In the genomic region with DNA sequence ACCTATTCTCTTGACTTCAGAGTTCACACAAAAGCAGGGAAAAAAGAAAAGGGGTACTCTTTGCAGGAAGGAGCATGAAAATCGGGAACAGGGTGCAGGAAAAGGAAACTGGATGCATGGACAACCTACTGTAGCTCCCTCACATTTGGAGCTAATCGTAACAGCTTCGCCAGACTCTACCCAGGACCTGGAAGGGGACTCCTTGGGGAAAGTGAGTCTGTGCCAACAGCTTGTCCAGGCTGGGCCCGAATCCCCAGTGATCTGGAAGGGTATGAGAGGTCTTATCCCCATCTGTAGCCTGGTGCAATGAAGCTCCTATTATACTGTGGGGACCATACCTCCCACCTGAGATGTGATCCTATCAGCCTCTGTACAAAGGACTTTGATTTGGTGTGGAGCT, we compare ENCODE assay signal across 2 cellular contexts.
TF ChIP-seq lines count a peak whose summit lies in the region.

No MANE protein-coding gene starts in this region.

TF ChIP-seq in SK-N-SH, 30 proteins besides CTCF, POLR2A, EP300 and RAD21 (continued from another document):
- TF ChIP-seq, protein P1, sequence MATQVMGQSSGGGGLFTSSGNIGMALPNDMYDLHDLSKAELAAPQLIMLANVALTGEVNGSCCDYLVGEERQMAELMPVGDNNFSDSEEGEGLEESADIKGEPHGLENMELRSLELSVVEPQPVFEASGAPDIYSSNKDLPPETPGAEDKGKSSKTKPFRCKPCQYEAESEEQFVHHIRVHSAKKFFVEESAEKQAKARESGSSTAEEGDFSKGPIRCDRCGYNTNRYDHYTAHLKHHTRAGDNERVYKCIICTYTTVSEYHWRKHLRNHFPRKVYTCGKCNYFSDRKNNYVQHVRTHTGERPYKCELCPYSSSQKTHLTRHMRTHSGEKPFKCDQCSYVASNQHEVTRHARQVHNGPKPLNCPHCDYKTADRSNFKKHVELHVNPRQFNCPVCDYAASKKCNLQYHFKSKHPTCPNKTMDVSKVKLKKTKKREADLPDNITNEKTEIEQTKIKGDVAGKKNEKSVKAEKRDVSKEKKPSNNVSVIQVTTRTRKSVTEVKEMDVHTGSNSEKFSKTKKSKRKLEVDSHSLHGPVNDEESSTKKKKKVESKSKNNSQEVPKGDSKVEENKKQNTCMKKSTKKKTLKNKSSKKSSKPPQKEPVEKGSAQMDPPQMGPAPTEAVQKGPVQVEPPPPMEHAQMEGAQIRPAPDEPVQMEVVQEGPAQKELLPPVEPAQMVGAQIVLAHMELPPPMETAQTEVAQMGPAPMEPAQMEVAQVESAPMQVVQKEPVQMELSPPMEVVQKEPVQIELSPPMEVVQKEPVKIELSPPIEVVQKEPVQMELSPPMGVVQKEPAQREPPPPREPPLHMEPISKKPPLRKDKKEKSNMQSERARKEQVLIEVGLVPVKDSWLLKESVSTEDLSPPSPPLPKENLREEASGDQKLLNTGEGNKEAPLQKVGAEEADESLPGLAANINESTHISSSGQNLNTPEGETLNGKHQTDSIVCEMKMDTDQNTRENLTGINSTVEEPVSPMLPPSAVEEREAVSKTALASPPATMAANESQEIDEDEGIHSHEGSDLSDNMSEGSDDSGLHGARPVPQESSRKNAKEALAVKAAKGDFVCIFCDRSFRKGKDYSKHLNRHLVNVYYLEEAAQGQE (IDR thresholded peaks at IDR 0.05; ENCODE audit: low read depth, low read length), result no peak
- TF ChIP-seq RXRA (IDR thresholded peaks at IDR 0.05; ENCODE audit: borderline replicate concordance, low read depth) (no peak), EZH2phosphoT487 (IDR thresholded peaks at IDR 0.05; ENCODE audit: borderline replicate concordance, low read depth) (no peak), SIN3A (IDR thresholded peaks at IDR 0.05; ENCODE audit: borderline replicate concordance, low read depth, low read length) (no peak), GATA2 (CRISPR knock-in tag; IDR thresholded peaks at IDR 0.05) (no peak), CHD2 (IDR thresholded peaks at IDR 0.05; ENCODE audit: low read length, partially characterized antibody) (no peak), GABPA (IDR thresholded peaks at IDR 0.05; ENCODE audit: low read depth) (no peak), FOXJ3 (CRISPR knock-in tag; IDR thresholded peaks at IDR 0.05) (no peak), POLR2AphosphoS5 (IDR thresholded peaks at IDR 0.05; ENCODE audit: low read depth, low read length) (no peak)

TF ChIP-seq in SK-N-SH treated with all-trans-retinoic acid at 6 μM for 48 hours, 23 proteins besides CTCF, POLR2A, EP300 and RAD21 (continued from another document):
- TF ChIP-seq, protein P2, sequence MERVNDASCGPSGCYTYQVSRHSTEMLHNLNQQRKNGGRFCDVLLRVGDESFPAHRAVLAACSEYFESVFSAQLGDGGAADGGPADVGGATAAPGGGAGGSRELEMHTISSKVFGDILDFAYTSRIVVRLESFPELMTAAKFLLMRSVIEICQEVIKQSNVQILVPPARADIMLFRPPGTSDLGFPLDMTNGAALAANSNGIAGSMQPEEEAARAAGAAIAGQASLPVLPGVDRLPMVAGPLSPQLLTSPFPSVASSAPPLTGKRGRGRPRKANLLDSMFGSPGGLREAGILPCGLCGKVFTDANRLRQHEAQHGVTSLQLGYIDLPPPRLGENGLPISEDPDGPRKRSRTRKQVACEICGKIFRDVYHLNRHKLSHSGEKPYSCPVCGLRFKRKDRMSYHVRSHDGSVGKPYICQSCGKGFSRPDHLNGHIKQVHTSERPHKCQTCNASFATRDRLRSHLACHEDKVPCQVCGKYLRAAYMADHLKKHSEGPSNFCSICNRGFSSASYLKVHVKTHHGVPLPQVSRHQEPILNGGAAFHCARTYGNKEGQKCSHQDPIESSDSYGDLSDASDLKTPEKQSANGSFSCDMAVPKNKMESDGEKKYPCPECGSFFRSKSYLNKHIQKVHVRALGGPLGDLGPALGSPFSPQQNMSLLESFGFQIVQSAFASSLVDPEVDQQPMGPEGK (CRISPR knock-in tag; IDR thresholded peaks at IDR 0.05; ENCODE audit: borderline replicate concordance), result no peak
- TF ChIP-seq TOX (CRISPR knock-in tag; IDR thresholded peaks at IDR 0.05; ENCODE audit: borderline replicate concordance) (no peak), CSDC2 (CRISPR knock-in tag; IDR thresholded peaks at IDR 0.05) (no peak), ESRRG (CRISPR knock-in tag; IDR thresholded peaks at IDR 0.05) (no peak)
- TF ChIP-seq, protein P3, sequence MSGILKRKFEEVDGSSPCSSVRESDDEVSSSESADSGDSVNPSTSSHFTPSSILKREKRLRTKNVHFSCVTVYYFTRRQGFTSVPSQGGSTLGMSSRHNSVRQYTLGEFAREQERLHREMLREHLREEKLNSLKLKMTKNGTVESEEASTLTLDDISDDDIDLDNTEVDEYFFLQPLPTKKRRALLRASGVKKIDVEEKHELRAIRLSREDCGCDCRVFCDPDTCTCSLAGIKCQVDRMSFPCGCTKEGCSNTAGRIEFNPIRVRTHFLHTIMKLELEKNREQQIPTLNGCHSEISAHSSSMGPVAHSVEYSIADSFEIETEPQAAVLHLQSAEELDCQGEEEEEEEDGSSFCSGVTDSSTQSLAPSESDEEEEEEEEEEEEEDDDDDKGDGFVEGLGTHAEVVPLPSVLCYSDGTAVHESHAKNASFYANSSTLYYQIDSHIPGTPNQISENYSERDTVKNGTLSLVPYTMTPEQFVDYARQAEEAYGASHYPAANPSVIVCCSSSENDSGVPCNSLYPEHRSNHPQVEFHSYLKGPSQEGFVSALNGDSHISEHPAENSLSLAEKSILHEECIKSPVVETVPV (CRISPR knock-in tag; IDR thresholded peaks at IDR 0.05), result no peak
